34 cellular contexts compared by ENCODE assay signal in genomic region chr11:77392842-77393241, GRCh38.
"Had no signal": no experiment of that assay in that cellular context is flagged by ENCODE, and none has a peak within 500 bp of the region (broad histone marks: within the 10 kb centered on the region; RNA-seq: fewer than 3 reads in every experiment).

No MANE protein-coding gene starts in this region.

- H3K4me1 Mint-ChIP-seq: activated CD4-positive, alpha-beta T cell treated with anti-CD3 and anti-CD28 coated beads for 36 hours; activated CD8-positive, alpha-beta memory T cell treated with anti-CD3 and anti-CD28 coated beads, Interleukin-2, amount 10 ng/mL, durations not matched to agents 7 days and 5 days; activated naive CD8-positive, alpha-beta T cell treated with anti-CD3 and anti-CD28 coated beads, Interleukin-2, amount 50 U/mL, for 24 hours; WTC11 had no signal

- H3K9ac ChIP-seq: SK-N-SH had no signal

- FAIRE-seq: TTC549 had no signal

- H3K27ac ChIP-seq: brain microvascular endothelial cell, SJSA1 had no signal

- H3K27me3 Mint-ChIP-seq: activated CD4-positive, alpha-beta T cell treated with anti-CD3 and anti-CD28 coated beads for 36 hours; activated CD4-positive, alpha-beta T cell treated with anti-CD3 and anti-CD28 coated beads, Interleukin-2, amount 10 ng/mL, durations not matched to agents 7 days and 5 days; activated CD8-positive, alpha-beta memory T cell treated with anti-CD3 and anti-CD28 coated beads, Interleukin-2, amount 10 ng/mL, durations not matched to agents 7 days and 5 days; activated naive CD4-positive, alpha-beta T cell treated with anti-CD3 and anti-CD28 coated beads, Interleukin-2, amount 10 ng/mL, durations not matched to agents 7 days and 5 days; activated naive CD8-positive, alpha-beta T cell; activated naive CD8-positive, alpha-beta T cell treated with anti-CD3 and anti-CD28 coated beads, Interleukin-2, amount 50 U/mL, for 24 hours; IgD-negative memory B cell had no signal

- DNase-seq: activated CD4-positive, alpha-beta T cell treated with anti-CD3 and anti-CD28 coated beads for 36 hours; activated CD4-positive, alpha-beta T cell treated with anti-CD3 and anti-CD28 coated beads, Interleukin-2, amount 10 ng/mL, durations not matched to agents 7 days and 5 days; activated CD4-positive, alpha-beta T cell treated with anti-CD3 and anti-CD28 coated beads, Interleukin-2, amount 50 U/mL, for 48 hours; activated CD8-positive, alpha-beta memory T cell treated with anti-CD3 and anti-CD28 coated beads, Interleukin-2, amount 10 ng/mL, durations not matched to agents 7 days and 5 days; activated CD8-positive, alpha-beta memory T cell treated with anti-CD3 and anti-CD28 coated beads, Interleukin-2, amount 50 U/mL, for 48 hours; activated effector memory CD4-positive, alpha-beta T cell treated with Interleukin-2 at 50 U/mL for 16 hours; activated naive CD4-positive, alpha-beta T cell treated with anti-CD3 and anti-CD28 coated beads, Interleukin-2, amount 10 ng/mL, durations not matched to agents 7 days and 5 days; activated naive CD8-positive, alpha-beta T cell treated with anti-CD3 and anti-CD28 coated beads, Interleukin-2, amount 50 U/mL, for 24 hours; activated T-cell treated with anti-CD3 and anti-CD28 coated beads, Interleukin-2, amount 50 U/mL, for 48 hours; amniotic stem cell; aorta; brain microvascular endothelial cell; Kasumi-1; KBM-7; MG63; NCI-H1092; NCI-H1436 treated with DMSO at 0.1 percent for 48 hours; NCI-H1694 treated with DMSO at 0.1 percent for 48 hours; NCI-H2029; NCI-H345; NCI-H524 treated with DMSO at 0.1 percent for 48 hours; PC-3; Peyer's patch; RPMI8226; SHP77 treated with DMSO at 0.1 percent for 48 hours; SK-N-SH had no signal

- H3K9me3 Mint-ChIP-seq: activated CD4-positive, alpha-beta T cell treated with anti-CD3 and anti-CD28 coated beads, Interleukin-2, amount 10 ng/mL, durations not matched to agents 7 days and 5 days; activated naive CD4-positive, alpha-beta T cell treated with anti-CD3 and anti-CD28 coated beads, Interleukin-2, amount 10 ng/mL, durations not matched to agents 7 days and 5 days; activated naive CD8-positive, alpha-beta T cell treated with anti-CD3 and anti-CD28 coated beads, Interleukin-2, amount 50 U/mL, for 24 hours; IgD-negative memory B cell; T-helper 1 cell treated with Interleukin-12 subunit alpha and Interleukin-12 subunit beta and Interleukin-4 antibody, amounts not matched to agents 30 μg/mL and 1 μg/mL, for 36 hours; T-helper 2 cell treated with Interferon-gamma antibody and Interleukin-4, amounts not matched to agents 5 μg/mL and 100 μg/mL, for 36 hours; WTC11 had no signal

- H3K4me1 ChIP-seq: SJSA1 had no signal

- H3K27me3 ChIP-seq: brain microvascular endothelial cell, MG63, Peyer's patch, SJSA1 had no signal

- ATAC-seq: activated CD4-positive, alpha-beta T cell treated with anti-CD3 and anti-CD28 coated beads for 36 hours; activated CD4-positive, CD25-positive, alpha-beta regulatory T cell treated with anti-CD3 and anti-CD28 coated beads, Interleukin-2, amount 50 U/mL, for 24 hours; activated CD8-positive, alpha-beta memory T cell treated with anti-CD3 and anti-CD28 coated beads, Interleukin-2, amount 10 ng/mL, durations not matched to agents 7 days and 5 days; activated naive CD8-positive, alpha-beta T cell treated with anti-CD3 and anti-CD28 coated beads, Interleukin-2, amount 50 U/mL, for 24 hours; PC-3; WTC11 had no signal

- H3K9me3 ChIP-seq: MG63, Peyer's patch, SJSA1, SK-N-SH had no signal

- H3K4me3 Mint-ChIP-seq: activated CD4-positive, alpha-beta T cell treated with anti-CD3 and anti-CD28 coated beads for 36 hours; activated CD4-positive, alpha-beta T cell treated with anti-CD3 and anti-CD28 coated beads, Interleukin-2, amount 10 ng/mL, durations not matched to agents 7 days and 5 days; activated CD8-positive, alpha-beta memory T cell treated with anti-CD3 and anti-CD28 coated beads, Interleukin-2, amount 10 ng/mL, durations not matched to agents 7 days and 5 days; activated naive CD4-positive, alpha-beta T cell treated with anti-CD3 and anti-CD28 coated beads, Interleukin-2, amount 10 ng/mL, durations not matched to agents 7 days and 5 days; activated naive CD8-positive, alpha-beta T cell; activated naive CD8-positive, alpha-beta T cell treated with anti-CD3 and anti-CD28 coated beads, Interleukin-2, amount 50 U/mL, for 24 hours; T-helper 1 cell treated with Interleukin-12 subunit alpha and Interleukin-12 subunit beta and Interleukin-4 antibody, amounts not matched to agents 30 μg/mL and 1 μg/mL, for 36 hours; T-helper 2 cell treated with Interferon-gamma antibody and Interleukin-4, amounts not matched to agents 5 μg/mL and 100 μg/mL, for 36 hours; WTC11 had no signal

- H3K4me3 ChIP-seq: MG63, Peyer's patch, SJSA1 had no signal

- H3K36me3 ChIP-seq: brain microvascular endothelial cell, MG63, Peyer's patch, SJSA1 had no signal

- H3K27ac Mint-ChIP-seq: activated CD4-positive, alpha-beta T cell treated with anti-CD3 and anti-CD28 coated beads for 36 hours; activated CD4-positive, alpha-beta T cell treated with anti-CD3 and anti-CD28 coated beads, Interleukin-2, amount 10 ng/mL, durations not matched to agents 7 days and 5 days; activated CD8-positive, alpha-beta memory T cell treated with anti-CD3 and anti-CD28 coated beads, Interleukin-2, amount 10 ng/mL, durations not matched to agents 7 days and 5 days; activated naive CD4-positive, alpha-beta T cell treated with anti-CD3 and anti-CD28 coated beads, Interleukin-2, amount 10 ng/mL, durations not matched to agents 7 days and 5 days; activated naive CD8-positive, alpha-beta T cell; activated naive CD8-positive, alpha-beta T cell treated with anti-CD3 and anti-CD28 coated beads, Interleukin-2, amount 50 U/mL, for 24 hours; IgD-negative memory B cell; T-helper 1 cell treated with Interleukin-12 subunit alpha and Interleukin-12 subunit beta and Interleukin-4 antibody, amounts not matched to agents 30 μg/mL and 1 μg/mL, for 36 hours; T-helper 2 cell treated with Interferon-gamma antibody and Interleukin-4, amounts not matched to agents 5 μg/mL and 100 μg/mL, for 36 hours; WTC11 had no signal

- H3K4me2 ChIP-seq: SK-N-SH had no signal
